ENCODE assay signal across 7 cellular contexts in genomic region chr3:4493931-4494806, GRCh38. TPM values are rescaled to one million over a fixed set of nuclear protein-coding genes. Genes with fewer than 3 reads are reported as not detected.
DNase-seq lines count a peak whose midpoint lies in the region; ATAC-seq, FAIRE-seq and TF ChIP-seq lines count a peak whose summit lies in the region.

No MANE protein-coding gene starts in this region.

- no peaks in the 10 kb centered on the region for H3K36me3 ChIP-seq in OCI-LY1 (ENCODE audit: insufficient read depth, low read length)
- no peaks in the 10 kb centered on the region for H3K36me3 ChIP-seq in kidney (ENCODE audit: control insufficient read depth in 1 of 2, insufficient read depth in 2 of 2, low read length in 2 of 2)

- peaks cover 26% of the 10 kb centered on the region for H3K4me1 ChIP-seq in OCI-LY1 (ENCODE audit: insufficient read depth, low read length, severe bottlenecking)
- H3K4me1 ChIP-seq in kidney (ENCODE audit: control insufficient read depth in 1 of 2, insufficient read depth in 1 of 2, low read depth in 1 of 2, low read length in 2 of 2), result peaks cover 0 to 5% of the 10 kb centered on the region in 2 donors

- no peaks in the 10 kb centered on the region for H3K9me2 ChIP-seq in OCI-LY1 (ENCODE audit: low read depth, low read length)

- no peaks in the 10 kb centered on the region for H3K9me3 ChIP-seq in OCI-LY1 (ENCODE audit: low read length)
- no peaks in the 10 kb centered on the region for H3K9me3 ChIP-seq in kidney (ENCODE audit: control insufficient read depth in 1 of 2, low read length in 2 of 2)

- no peaks in the 10 kb centered on the region for H4K20me1 ChIP-seq in OCI-LY1 (ENCODE audit: insufficient read depth, low read length)

- TSS peak; percentile 58 for BruUV-seq in MCF 10A (replicated peaks; lab: Mats Ljungman, UMichigan)

- H3K9ac ChIP-seq in OCI-LY1 (ENCODE audit: low read length), result peak overlapping the region; percentile 69
- H3K9ac ChIP-seq in kidney (ENCODE audit: low read length in 2 of 2), result peak overlapping the region; percentile 54 to 62

- peak overlapping the region; percentile 85 for H3K4me2 ChIP-seq in OCI-LY1 (ENCODE audit: low read length)

- no peaks in the 10 kb centered on the region for H3K9me3 Mint-ChIP-seq in MCF 10A (ENCODE audit: unreplicated experiment)

- FAIRE-seq in GM12891 (lab: Jason Lieb, UNC) (peak; percentile 51), kidney (lab: Jason Lieb, UNC) (no peak)

- CTCF ChIA-PET in MCF 10A (lab: Yijun Ruan, JAX), result interaction anchor here (0.6 to 4.5 kb wide), 17 partner anchors 10 to 574 kb away, joined by 3 to 32 read pairs (median 4); no protein-coding TSS in a partner anchor

- no peaks in the 10 kb centered on the region for H3F3A ChIP-seq in OCI-LY1 (ENCODE audit: insufficient read depth, low read length)

- intact Hi-C loops in MCF 10A (cut with micrococcal nuclease) (loop anchor here (1.0 to 5.0 kb wide), 4 partner anchors 77 to 143 kb away; no protein-coding TSS in a partner anchor), kidney (cut with DNase I) (no loop called here)

- H3K36me3 Mint-ChIP-seq in MCF 10A (ENCODE audit: insufficient read depth, unreplicated experiment), result peaks cover 6% of the 10 kb centered on the region

- no peaks in the 10 kb centered on the region for H3K27me3 ChIP-seq in OCI-LY1 (ENCODE audit: insufficient read depth, low read length)

- H3K4me1 Mint-ChIP-seq in MCF 10A (ENCODE audit: insufficient read depth, unreplicated experiment), result peaks cover 6% of the 10 kb centered on the region

- H3K79me2 ChIP-seq in OCI-LY1 (ENCODE audit: insufficient read depth, low read length), result no peaks in the 10 kb centered on the region

- H3K4me3 ChIP-seq in OCI-LY1 (ENCODE audit: low read depth, low read length, poor library complexity, severe bottlenecking) (peak overlapping the region; percentile 70), kidney (ENCODE audit: low read length in 2 of 2) (peak overlapping the region; percentile 85 to 91)

- peak overlapping the region; percentile 85 for H3K4me3 Mint-ChIP-seq in MCF 10A (ENCODE audit: unreplicated experiment)

- TF ChIP-seq POLR2A in GM12891 (IDR thresholded peaks at IDR 0.05; ENCODE audit: low read depth, low read length), result no peak

- H2AFZ ChIP-seq in OCI-LY1 (ENCODE audit: low read length), result 0 out of 2 replicates have a peak overlapping the region, but pooled peaks have one; percentile 12

- H3K27ac ChIP-seq in OCI-LY1 (ENCODE audit: low read depth, low read length, poor library complexity, severe bottlenecking) (no peak overlapping the region), kidney (ENCODE audit: low read depth in 2 of 2, low read length in 2 of 2) (peak overlapping the region; percentile 58 to 74)

- H3K27ac Mint-ChIP-seq in MCF 10A (ENCODE audit: low read depth, unreplicated experiment), result no peak overlapping the region

- TF ChIP-seq CTCF in OCI-LY1 (IDR thresholded peaks at IDR 0.05; ENCODE audit: low read length) (no peak), MCF 10A (IDR thresholded peaks at IDR 0.05; ENCODE audit: unreplicated experiment) (no peak), kidney (IDR thresholded peaks at IDR 0.05; ENCODE audit: borderline replicate concordance, extremely low read depth, insufficient read depth) (no peak)

- no peak for ATAC-seq in stimulated activated naive CD8-positive, alpha-beta T cell treated with anti-CD3 and anti-CD28 coated beads, Interleukin-15, Interleukin-2, amounts not matched to agents 100 U/mL and 50 U/mL, for 24 hours
- ATAC-seq in GM21515 (IDR thresholded peaks at IDR 0.05; ENCODE audit: unreplicated experiment), result no peak

- DNase-seq in GM12891 (ENCODE audit: insufficient read length, low spot score) (no peak), MCF 10A (ENCODE audit: unreplicated experiment) (peak; percentile 8), kidney (no peak), NCI-H774 (lab: John Stamatoyannopoulos, UW) (no peak)
- DNase-seq in stimulated activated naive CD8-positive, alpha-beta T cell treated with anti-CD3 and anti-CD28 coated beads, Interleukin-15, Interleukin-2, amounts not matched to agents 100 U/mL and 50 U/mL, for 24 hours, result peak; percentile 48

- POLR2A ChIA-PET in MCF 10A (lab: Yijun Ruan, JAX), result interaction anchor here (0.6 to 3.7 kb wide), 23 partner anchors 8 to 700 kb away, joined by 3 to 28 read pairs (median 5); partner anchors contain the start of gene SUMF1

- H3K27me3 Mint-ChIP-seq in MCF 10A (ENCODE audit: insufficient read depth, unreplicated experiment), result no peaks in the 10 kb centered on the region

TF ChIP-seq in GM12891, 5 proteins besides CTCF, POLR2A, EP300 and RAD21:
- TF ChIP-seq TAF1 (IDR thresholded peaks at IDR 0.05; ENCODE audit: low read depth, low read length) (no peak), POU2F2 (IDR thresholded peaks at IDR 0.05; ENCODE audit: low read depth, low read length) (no peak), SPI1 (IDR thresholded peaks at IDR 0.05; ENCODE audit: low read depth, low read length) (no peak), PAX5 (IDR thresholded peaks at IDR 0.05; ENCODE audit: insufficient read depth, low read length, severe bottlenecking) (no peak), POLR2AphosphoS5 (IDR thresholded peaks at IDR 0.05; ENCODE audit: low read depth, low read length) (no peak)

RNA-seq across cellular contexts. Expression of gene ITPR1, which starts 1.0 kb away (rescaled TPM):
- polyA plus RNA-seq in GM12891 (2012; ENCODE audit: low read depth, missing spikeins), result 11.5 TPM
- total RNA-seq in MCF 10A (2022) (7.5 and 14.3 TPM in 2 replicates), kidney (81.2 TPM)
- 30.2 TPM for polyA plus RNA-seq in kidney (ENCODE audit: insufficient read depth, low read depth, low replicate concordance)

RNA-seq across cellular contexts. Expression of gene SUMF1, which starts 27.1 kb away (rescaled TPM):
- 6.8 TPM for polyA plus RNA-seq in GM12891 (2012; ENCODE audit: low read depth, missing spikeins)
- 11.8 and 18.9 TPM in 2 replicates for total RNA-seq in MCF 10A (2022)
- 50.1 TPM for total RNA-seq in kidney
- polyA plus RNA-seq in kidney (ENCODE audit: insufficient read depth, low read depth, low replicate concordance), result 50.6 TPM

Comparison
In these comparisons a context has a peak if more than half of its experiments do, and no peak if none do; other contexts are left out.
1. DNase-seq: peak in MCF 10A (single experiment) and stimulated activated naive CD8-positive, alpha-beta T cell treated with anti-CD3 and anti-CD28 coated beads, Interleukin-15, Interleukin-2, amounts not matched to agents 100 U/mL and 50 U/mL, for 24 hours (single experiment); none in GM12891 (single experiment), kidney (single experiment) and NCI-H774 (single experiment).